ENCODE assay signal across 20 cellular contexts in the genomic region with DNA sequence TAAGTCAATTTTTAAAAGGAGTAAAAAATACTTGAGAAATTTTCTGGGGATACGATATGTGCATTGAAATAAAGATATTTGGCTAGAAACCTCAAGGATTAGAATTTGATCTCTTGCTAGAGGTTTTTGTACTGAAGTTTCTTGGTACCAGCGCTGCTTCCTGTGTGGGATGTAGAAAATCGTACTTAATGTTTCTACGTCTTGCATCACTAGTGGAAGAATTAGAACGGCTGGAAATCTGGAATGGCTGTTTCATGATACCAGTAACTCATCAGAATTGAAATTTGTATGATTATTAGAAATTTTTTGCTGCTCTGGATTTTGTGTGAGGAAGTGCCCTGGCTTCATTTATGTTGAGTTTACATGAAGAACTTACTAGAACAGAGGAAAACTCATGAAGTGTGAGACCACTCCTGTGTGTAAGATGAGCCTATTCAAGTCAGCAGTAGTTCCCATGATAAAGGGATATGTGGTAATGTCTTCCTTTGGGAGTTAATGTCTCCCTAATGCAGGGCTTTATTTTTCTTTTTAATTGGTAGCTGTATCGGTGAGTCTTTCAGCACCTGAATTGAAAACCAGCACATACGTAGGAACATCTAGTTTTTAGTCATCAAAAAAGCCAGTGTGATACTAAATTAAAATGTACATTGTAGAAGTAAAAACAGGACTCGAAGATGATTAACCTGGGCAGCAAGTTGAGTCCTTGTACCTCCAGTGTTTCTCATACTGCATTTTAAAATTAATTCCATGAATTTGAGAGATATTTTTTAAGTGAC. TPM values are rescaled to one million over a fixed set of nuclear protein-coding genes. Genes with fewer than 3 reads are reported as not detected.
DNase-seq lines count a peak whose midpoint lies in the region; ATAC-seq, FAIRE-seq and TF ChIP-seq lines count a peak whose summit lies in the region.
"Had no signal": no experiment of that assay in that cellular context is flagged by ENCODE, and none has a peak within 500 bp of the region (broad histone marks: within the 10 kb centered on the region; RNA-seq: fewer than 3 reads in every experiment).

No MANE protein-coding gene starts in this region.

- H3K27ac Mint-ChIP-seq in activated naive CD4-positive, alpha-beta T cell treated with anti-CD3 and anti-CD28 coated beads, Interleukin-2, amount 50 U/mL, for 24 hours = peak overlapping the region; percentile 72
- H3K27ac Mint-ChIP-seq in activated naive CD4-positive, alpha-beta T cell treated with anti-CD3 and anti-CD28 coated beads, Interleukin-2, amount 10 ng/mL, durations not matched to agents 7 days and 5 days = no peak overlapping the region
- H3K27ac Mint-ChIP-seq in astrocyte (ENCODE audit: unreplicated experiment) = peak overlapping the region; percentile 70

- peak overlapping the region; percentile 76 for H3K4me3 Mint-ChIP-seq in activated naive CD4-positive, alpha-beta T cell treated with anti-CD3 and anti-CD28 coated beads, Interleukin-2, amount 50 U/mL, for 24 hours
- no peak overlapping the region for H3K4me3 Mint-ChIP-seq in activated naive CD4-positive, alpha-beta T cell treated with anti-CD3 and anti-CD28 coated beads, Interleukin-2, amount 10 ng/mL, durations not matched to agents 7 days and 5 days
- H3K4me3 Mint-ChIP-seq in astrocyte (ENCODE audit: unreplicated experiment) = no peak overlapping the region

- peak overlapping the region; percentile 73 for H3K4me3 ChIP-seq in OCI-LY3 (ENCODE audit: low read length)
- no peak overlapping the region for H3K4me3 ChIP-seq in astrocyte (ENCODE audit: insufficient read depth, low read depth, low read length)
- H3K4me3 ChIP-seq: gastroesophageal sphincter, PC-9, right atrium auricular region, SJCRH30, uterus had no signal

- peaks cover 59% of the 10 kb centered on the region for H3K4me1 Mint-ChIP-seq in activated naive CD4-positive, alpha-beta T cell treated with anti-CD3 and anti-CD28 coated beads, Interleukin-2, amount 50 U/mL, for 24 hours
- peaks cover 54% of the 10 kb centered on the region for H3K4me1 Mint-ChIP-seq in activated naive CD4-positive, alpha-beta T cell treated with anti-CD3 and anti-CD28 coated beads, Interleukin-2, amount 10 ng/mL, durations not matched to agents 7 days and 5 days
- H3K4me1 Mint-ChIP-seq in astrocyte (ENCODE audit: low read depth, unreplicated experiment) = peaks cover 5% of the 10 kb centered on the region

- DNase-seq in activated naive CD4-positive, alpha-beta T cell treated with anti-CD3 and anti-CD28 coated beads, Interleukin-2, amount 10 ng/mL, durations not matched to agents 7 days and 5 days = no peak
- DNase-seq in astrocyte (ENCODE audit: low read depth) = no peak
- DNase-seq in NCI-H146 treated with DMSO at 0.1 percent for 48 hours (lab: John Stamatoyannopoulos, UW; ENCODE audit: unreplicated experiment) = no peak
- no peak for DNase-seq in DMS153 (lab: John Stamatoyannopoulos, UW)
- no peak for DNase-seq in SKM-1 (lab: John Stamatoyannopoulos, UW; ENCODE audit: unreplicated experiment)
- DNase-seq: brain microvascular endothelial cell, dermis blood vessel endothelial cell, GOT3, NCI-H1105, NCI-H69, PC-9, SJCRH30, uterus had no signal

- H2AFZ ChIP-seq in OCI-LY3 (ENCODE audit: low read depth, low read length) (no peak overlapping the region), astrocyte (ENCODE audit: low read depth, low read length) (no peak overlapping the region)
- H2AFZ ChIP-seq: PC-9 had no signal

- peaks cover 39% of the 10 kb centered on the region for H3K36me3 ChIP-seq in OCI-LY3 (replicated peaks; ENCODE audit: low read depth, low read length)
- peaks cover 11% of the 10 kb centered on the region for H3K36me3 ChIP-seq in astrocyte (ENCODE audit: insufficient read depth, low read length)
- H3K36me3 ChIP-seq: neutrophil, SJCRH30, uterus had no signal

- no peak for ATAC-seq in GM19351 (IDR thresholded peaks at IDR 0.05; ENCODE audit: unreplicated experiment)
- ATAC-seq: gastroesophageal sphincter had no signal

- peaks cover 29% of the 10 kb centered on the region for H3K36me3 Mint-ChIP-seq in activated naive CD4-positive, alpha-beta T cell treated with anti-CD3 and anti-CD28 coated beads, Interleukin-2, amount 50 U/mL, for 24 hours
- peaks cover 23% of the 10 kb centered on the region for H3K36me3 Mint-ChIP-seq in activated naive CD4-positive, alpha-beta T cell treated with anti-CD3 and anti-CD28 coated beads, Interleukin-2, amount 10 ng/mL, durations not matched to agents 7 days and 5 days
- no peaks in the 10 kb centered on the region for H3K36me3 Mint-ChIP-seq in astrocyte (ENCODE audit: low read depth, unreplicated experiment)

- H4K20me1 ChIP-seq in OCI-LY3 (ENCODE audit: insufficient read depth, low read length) = peaks cover 33% of the 10 kb centered on the region
- no peaks in the 10 kb centered on the region for H4K20me1 ChIP-seq in astrocyte (ENCODE audit: insufficient read depth, low read length)

- H3K27ac ChIP-seq in OCI-LY3 (ENCODE audit: low read length) (peak overlapping the region; percentile 86), astrocyte (ENCODE audit: low read depth, low read length) (no peak overlapping the region)
- H3K27ac ChIP-seq: gastroesophageal sphincter, HL-60, neutrophil, PC-9, SJCRH30, uterus had no signal

- CTCF ChIA-PET in activated naive CD4-positive, alpha-beta T cell treated with anti-CD3 and anti-CD28 coated beads, Interleukin-2, amount 10 ng/mL, durations not matched to agents 7 days and 5 days (lab: Charles Lee) = no interaction called here

- H3K9me3 ChIP-seq in OCI-LY3 (ENCODE audit: insufficient read depth, low read length) (no peaks in the 10 kb centered on the region), astrocyte (ENCODE audit: insufficient read depth, low read depth, low read length) (no peaks in the 10 kb centered on the region)
- H3K9me3 ChIP-seq: gastroesophageal sphincter, neutrophil, right atrium auricular region, SJCRH30, uterus had no signal

- H3K9me3 Mint-ChIP-seq in activated naive CD4-positive, alpha-beta T cell treated with anti-CD3 and anti-CD28 coated beads, Interleukin-2, amount 50 U/mL, for 24 hours = no peaks in the 10 kb centered on the region
- H3K9me3 Mint-ChIP-seq in activated naive CD4-positive, alpha-beta T cell treated with anti-CD3 and anti-CD28 coated beads, Interleukin-2, amount 10 ng/mL, durations not matched to agents 7 days and 5 days = no peaks in the 10 kb centered on the region
- H3K9me3 Mint-ChIP-seq in astrocyte (ENCODE audit: unreplicated experiment) = no peaks in the 10 kb centered on the region

- no peak for TF ChIP-seq CTCF in OCI-LY3 (IDR thresholded peaks at IDR 0.05; ENCODE audit: low read depth, low read length)
- TF ChIP-seq CTCF in astrocyte (IDR thresholded peaks at IDR 0.05; ENCODE audit: insufficient read depth, low read depth, low read length) = no peak

- no peak for FAIRE-seq in astrocyte (lab: Jason Lieb, UNC)

- H3K79me2 ChIP-seq in OCI-LY3 (ENCODE audit: low read length) (peaks cover 79% of the 10 kb centered on the region), astrocyte (ENCODE audit: insufficient read depth, low read length) (peaks cover 55% of the 10 kb centered on the region)

- H3K4me2 ChIP-seq in OCI-LY3 (ENCODE audit: low read length) (peak overlapping the region; percentile 94), astrocyte (ENCODE audit: low read length) (no peak overlapping the region)
- H3K4me2 ChIP-seq: PC-9 had no signal

- H3K4me1 ChIP-seq in OCI-LY3 (ENCODE audit: low read length) (peaks cover 76% of the 10 kb centered on the region), astrocyte (ENCODE audit: insufficient read depth, low read length) (peaks cover 15% of the 10 kb centered on the region)
- H3K4me1 ChIP-seq: SJCRH30, uterus had no signal

- peaks cover 4% of the 10 kb centered on the region for H3K27me3 Mint-ChIP-seq in activated naive CD4-positive, alpha-beta T cell treated with anti-CD3 and anti-CD28 coated beads, Interleukin-2, amount 50 U/mL, for 24 hours
- H3K27me3 Mint-ChIP-seq in activated naive CD4-positive, alpha-beta T cell treated with anti-CD3 and anti-CD28 coated beads, Interleukin-2, amount 10 ng/mL, durations not matched to agents 7 days and 5 days = peaks cover 8% of the 10 kb centered on the region
- no peaks in the 10 kb centered on the region for H3K27me3 Mint-ChIP-seq in astrocyte (ENCODE audit: low read depth, unreplicated experiment)

- no peaks in the 10 kb centered on the region for H3K27me3 ChIP-seq in OCI-LY3 (ENCODE audit: low read depth, low read length)
- H3K27me3 ChIP-seq in astrocyte (ENCODE audit: insufficient read depth, low read length) = no peaks in the 10 kb centered on the region
- H3K27me3 ChIP-seq: brain microvascular endothelial cell, gastroesophageal sphincter, neutrophil, right atrium auricular region, SJCRH30 had no signal

- H3K9ac ChIP-seq in OCI-LY3 (ENCODE audit: low read length) (peak overlapping the region; percentile 74), astrocyte (ENCODE audit: low read length) (no peak overlapping the region)

RNA-seq across cellular contexts. Expression of a gene that starts 3.2 kb away (rescaled TPM):
- 9.2 and 9.4 TPM in 2 replicates for total RNA-seq in astrocyte
- total RNA-seq: PC-9 had no signal
